Comparison of ENCODE assay signal across 1 cellular context in the genomic region with DNA sequence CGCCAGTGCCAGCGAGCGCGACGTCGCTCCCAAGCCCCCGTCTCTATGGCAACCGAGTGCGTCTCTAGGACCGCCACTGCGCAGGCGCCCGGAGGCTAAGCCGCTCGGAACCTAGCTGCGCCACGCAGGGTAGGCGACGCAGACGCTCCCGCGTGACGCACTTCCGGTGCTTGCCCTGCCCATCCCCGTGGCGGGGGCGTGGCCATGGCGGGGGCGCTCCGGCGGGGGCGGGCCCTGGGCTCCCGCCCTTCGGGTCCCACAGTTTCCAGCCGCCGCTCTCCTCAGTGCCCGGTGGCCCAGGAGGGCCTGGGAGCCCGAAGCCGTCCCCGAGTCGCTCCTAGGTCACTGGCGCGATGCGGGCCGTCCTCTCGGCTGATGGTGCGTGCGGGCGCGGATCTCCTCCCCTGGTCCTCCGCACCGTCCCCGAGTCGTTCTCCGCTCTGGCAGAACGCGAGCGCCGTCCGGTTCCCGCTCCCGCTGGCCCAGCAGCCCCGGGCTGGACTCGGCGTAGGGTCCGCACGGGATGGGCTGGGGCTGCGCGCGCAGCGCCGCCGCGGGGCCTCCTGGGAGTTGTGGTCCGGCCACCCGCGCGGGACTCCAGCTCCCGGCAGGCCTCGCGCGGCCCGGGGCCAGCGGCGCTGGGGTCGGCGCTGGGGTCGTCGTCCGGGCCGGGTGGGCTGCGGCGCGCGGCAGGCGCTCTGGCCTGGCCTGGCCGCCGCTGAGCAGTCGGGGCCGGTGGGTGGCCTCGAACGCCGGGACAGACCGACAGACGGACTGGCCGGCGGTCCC.
TF ChIP-seq lines count a peak whose summit lies in the region.

A gene (plus strand): TSS at position 245 of the 789 bp plus-strand sequence. CDS start 7,953 bp downstream, outside the sequence.

TF ChIP-seq in K562, 482 proteins besides CTCF, POLR2A, EP300 and RAD21 (continued from another document and continues in another):
- TF ChIP-seq, protein P1, sequence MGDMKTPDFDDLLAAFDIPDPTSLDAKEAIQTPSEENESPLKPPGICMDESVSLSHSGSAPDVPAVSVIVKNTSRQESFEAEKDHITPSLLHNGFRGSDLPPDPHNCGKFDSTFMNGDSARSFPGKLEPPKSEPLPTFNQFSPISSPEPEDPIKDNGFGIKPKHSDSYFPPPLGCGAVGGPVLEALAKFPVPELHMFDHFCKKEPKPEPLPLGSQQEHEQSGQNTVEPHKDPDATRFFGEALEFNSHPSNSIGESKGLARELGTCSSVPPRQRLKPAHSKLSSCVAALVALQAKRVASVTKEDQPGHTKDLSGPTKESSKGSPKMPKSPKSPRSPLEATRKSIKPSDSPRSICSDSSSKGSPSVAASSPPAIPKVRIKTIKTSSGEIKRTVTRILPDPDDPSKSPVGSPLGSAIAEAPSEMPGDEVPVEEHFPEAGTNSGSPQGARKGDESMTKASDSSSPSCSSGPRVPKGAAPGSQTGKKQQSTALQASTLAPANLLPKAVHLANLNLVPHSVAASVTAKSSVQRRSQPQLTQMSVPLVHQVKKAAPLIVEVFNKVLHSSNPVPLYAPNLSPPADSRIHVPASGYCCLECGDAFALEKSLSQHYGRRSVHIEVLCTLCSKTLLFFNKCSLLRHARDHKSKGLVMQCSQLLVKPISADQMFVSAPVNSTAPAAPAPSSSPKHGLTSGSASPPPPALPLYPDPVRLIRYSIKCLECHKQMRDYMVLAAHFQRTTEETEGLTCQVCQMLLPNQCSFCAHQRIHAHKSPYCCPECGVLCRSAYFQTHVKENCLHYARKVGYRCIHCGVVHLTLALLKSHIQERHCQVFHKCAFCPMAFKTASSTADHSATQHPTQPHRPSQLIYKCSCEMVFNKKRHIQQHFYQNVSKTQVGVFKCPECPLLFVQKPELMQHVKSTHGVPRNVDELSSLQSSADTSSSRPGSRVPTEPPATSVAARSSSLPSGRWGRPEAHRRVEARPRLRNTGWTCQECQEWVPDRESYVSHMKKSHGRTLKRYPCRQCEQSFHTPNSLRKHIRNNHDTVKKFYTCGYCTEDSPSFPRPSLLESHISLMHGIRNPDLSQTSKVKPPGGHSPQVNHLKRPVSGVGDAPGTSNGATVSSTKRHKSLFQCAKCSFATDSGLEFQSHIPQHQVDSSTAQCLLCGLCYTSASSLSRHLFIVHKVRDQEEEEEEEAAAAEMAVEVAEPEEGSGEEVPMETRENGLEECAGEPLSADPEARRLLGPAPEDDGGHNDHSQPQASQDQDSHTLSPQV (IDR thresholded peaks at IDR 0.05): no peak; the same call in 1 of the 2 replicates
- peak; percentile 86 for TF ChIP-seq FOXP1 (CRISPR knock-in tag; IDR thresholded peaks at IDR 0.05)
- TF ChIP-seq, protein P2, sequence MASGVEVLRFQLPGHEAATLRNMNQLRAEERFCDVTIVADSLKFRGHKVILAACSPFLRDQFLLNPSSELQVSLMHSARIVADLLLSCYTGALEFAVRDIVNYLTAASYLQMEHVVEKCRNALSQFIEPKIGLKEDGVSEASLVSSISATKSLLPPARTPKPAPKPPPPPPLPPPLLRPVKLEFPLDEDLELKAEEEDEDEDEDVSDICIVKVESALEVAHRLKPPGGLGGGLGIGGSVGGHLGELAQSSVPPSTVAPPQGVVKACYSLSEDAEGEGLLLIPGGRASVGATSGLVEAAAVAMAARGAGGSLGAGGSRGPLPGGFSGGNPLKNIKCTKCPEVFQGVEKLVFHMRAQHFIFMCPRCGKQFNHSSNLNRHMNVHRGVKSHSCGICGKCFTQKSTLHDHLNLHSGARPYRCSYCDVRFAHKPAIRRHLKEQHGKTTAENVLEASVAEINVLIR (CRISPR knock-in tag; IDR thresholded peaks at IDR 0.05): peak; percentile 99
- TF ChIP-seq, protein P3, sequence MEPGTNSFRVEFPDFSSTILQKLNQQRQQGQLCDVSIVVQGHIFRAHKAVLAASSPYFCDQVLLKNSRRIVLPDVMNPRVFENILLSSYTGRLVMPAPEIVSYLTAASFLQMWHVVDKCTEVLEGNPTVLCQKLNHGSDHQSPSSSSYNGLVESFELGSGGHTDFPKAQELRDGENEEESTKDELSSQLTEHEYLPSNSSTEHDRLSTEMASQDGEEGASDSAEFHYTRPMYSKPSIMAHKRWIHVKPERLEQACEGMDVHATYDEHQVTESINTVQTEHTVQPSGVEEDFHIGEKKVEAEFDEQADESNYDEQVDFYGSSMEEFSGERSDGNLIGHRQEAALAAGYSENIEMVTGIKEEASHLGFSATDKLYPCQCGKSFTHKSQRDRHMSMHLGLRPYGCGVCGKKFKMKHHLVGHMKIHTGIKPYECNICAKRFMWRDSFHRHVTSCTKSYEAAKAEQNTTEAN (CRISPR knock-in tag; IDR thresholded peaks at IDR 0.05): no peak
- TF ChIP-seq, protein P4, sequence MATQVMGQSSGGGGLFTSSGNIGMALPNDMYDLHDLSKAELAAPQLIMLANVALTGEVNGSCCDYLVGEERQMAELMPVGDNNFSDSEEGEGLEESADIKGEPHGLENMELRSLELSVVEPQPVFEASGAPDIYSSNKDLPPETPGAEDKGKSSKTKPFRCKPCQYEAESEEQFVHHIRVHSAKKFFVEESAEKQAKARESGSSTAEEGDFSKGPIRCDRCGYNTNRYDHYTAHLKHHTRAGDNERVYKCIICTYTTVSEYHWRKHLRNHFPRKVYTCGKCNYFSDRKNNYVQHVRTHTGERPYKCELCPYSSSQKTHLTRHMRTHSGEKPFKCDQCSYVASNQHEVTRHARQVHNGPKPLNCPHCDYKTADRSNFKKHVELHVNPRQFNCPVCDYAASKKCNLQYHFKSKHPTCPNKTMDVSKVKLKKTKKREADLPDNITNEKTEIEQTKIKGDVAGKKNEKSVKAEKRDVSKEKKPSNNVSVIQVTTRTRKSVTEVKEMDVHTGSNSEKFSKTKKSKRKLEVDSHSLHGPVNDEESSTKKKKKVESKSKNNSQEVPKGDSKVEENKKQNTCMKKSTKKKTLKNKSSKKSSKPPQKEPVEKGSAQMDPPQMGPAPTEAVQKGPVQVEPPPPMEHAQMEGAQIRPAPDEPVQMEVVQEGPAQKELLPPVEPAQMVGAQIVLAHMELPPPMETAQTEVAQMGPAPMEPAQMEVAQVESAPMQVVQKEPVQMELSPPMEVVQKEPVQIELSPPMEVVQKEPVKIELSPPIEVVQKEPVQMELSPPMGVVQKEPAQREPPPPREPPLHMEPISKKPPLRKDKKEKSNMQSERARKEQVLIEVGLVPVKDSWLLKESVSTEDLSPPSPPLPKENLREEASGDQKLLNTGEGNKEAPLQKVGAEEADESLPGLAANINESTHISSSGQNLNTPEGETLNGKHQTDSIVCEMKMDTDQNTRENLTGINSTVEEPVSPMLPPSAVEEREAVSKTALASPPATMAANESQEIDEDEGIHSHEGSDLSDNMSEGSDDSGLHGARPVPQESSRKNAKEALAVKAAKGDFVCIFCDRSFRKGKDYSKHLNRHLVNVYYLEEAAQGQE (CRISPR knock-in tag; IDR thresholded peaks at IDR 0.05; ENCODE audit: low read depth): peak; percentile 73
- TF ChIP-seq FOSL1 (tag; conservative IDR thresholded peaks at IDR 0.05): 0 out of 2 replicates have a peak, but pooled peaks have one; percentile 6
- TF ChIP-seq TBL1XR1 (IDR thresholded peaks at IDR 0.05; ENCODE audit: low read length in 2 of 2): peak in 1 of 2 experiments; percentile 95; a peak in 3 of 4 replicates
- TF ChIP-seq MCM7 (IDR thresholded peaks at IDR 0.05): no peak
- no peak for TF ChIP-seq FOXM1 (IDR thresholded peaks at IDR 0.05; ENCODE audit: low read depth)
- TF ChIP-seq FOXM1 (CRISPR knock-in tag; IDR thresholded peaks at IDR 0.05; ENCODE audit: low read depth): peak; percentile 98
- TF ChIP-seq HOXB6 (CRISPR knock-in tag; IDR thresholded peaks at IDR 0.05; ENCODE audit: borderline replicate concordance): no peak
- TF ChIP-seq CBX3 (IDR thresholded peaks at IDR 0.05; ENCODE audit: borderline replicate concordance in 1 of 2, low read length in 2 of 2): 0 out of 3 replicates have a peak, but pooled peaks of 1 of the 2 experiments have one; percentile 18
- 0 out of 2 replicates have a peak, but pooled peaks have one; percentile 57 for TF ChIP-seq CBFB (CRISPR knock-in tag; IDR thresholded peaks at IDR 0.05)
- TF ChIP-seq, protein P5, sequence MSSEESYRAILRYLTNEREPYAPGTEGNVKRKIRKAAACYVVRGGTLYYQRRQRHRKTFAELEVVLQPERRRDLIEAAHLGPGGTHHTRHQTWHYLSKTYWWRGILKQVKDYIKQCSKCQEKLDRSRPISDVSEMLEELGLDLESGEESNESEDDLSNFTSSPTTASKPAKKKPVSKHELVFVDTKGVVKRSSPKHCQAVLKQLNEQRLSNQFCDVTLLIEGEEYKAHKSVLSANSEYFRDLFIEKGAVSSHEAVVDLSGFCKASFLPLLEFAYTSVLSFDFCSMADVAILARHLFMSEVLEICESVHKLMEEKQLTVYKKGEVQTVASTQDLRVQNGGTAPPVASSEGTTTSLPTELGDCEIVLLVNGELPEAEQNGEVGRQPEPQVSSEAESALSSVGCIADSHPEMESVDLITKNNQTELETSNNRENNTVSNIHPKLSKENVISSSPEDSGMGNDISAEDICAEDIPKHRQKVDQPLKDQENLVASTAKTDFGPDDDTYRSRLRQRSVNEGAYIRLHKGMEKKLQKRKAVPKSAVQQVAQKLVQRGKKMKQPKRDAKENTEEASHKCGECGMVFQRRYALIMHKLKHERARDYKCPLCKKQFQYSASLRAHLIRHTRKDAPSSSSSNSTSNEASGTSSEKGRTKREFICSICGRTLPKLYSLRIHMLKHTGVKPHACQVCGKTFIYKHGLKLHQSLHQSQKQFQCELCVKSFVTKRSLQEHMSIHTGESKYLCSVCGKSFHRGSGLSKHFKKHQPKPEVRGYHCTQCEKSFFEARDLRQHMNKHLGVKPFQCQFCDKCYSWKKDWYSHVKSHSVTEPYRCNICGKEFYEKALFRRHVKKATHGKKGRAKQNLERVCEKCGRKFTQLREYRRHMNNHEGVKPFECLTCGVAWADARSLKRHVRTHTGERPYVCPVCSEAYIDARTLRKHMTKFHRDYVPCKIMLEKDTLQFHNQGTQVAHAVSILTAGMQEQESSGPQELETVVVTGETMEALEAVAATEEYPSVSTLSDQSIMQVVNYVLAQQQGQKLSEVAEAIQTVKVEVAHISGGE (CRISPR knock-in tag; IDR thresholded peaks at IDR 0.05): peak in 1 of 3 experiments; percentile 89; a peak in 2 of 6 replicates
- 0 out of 2 replicates have a peak, but pooled peaks have one; percentile 15 for TF ChIP-seq PHB (CRISPR knock-in tag; IDR thresholded peaks at IDR 0.05)
- TF ChIP-seq ZEB2 (IDR thresholded peaks at IDR 0.05): 0 out of 2 replicates have a peak, but pooled peaks have one; percentile 26
- peak; percentile 56 for TF ChIP-seq FUS (optimal IDR thresholded peaks at IDR 0.05; ENCODE audit: low read depth, low read length)
- TF ChIP-seq NR3C1 (CRISPR knock-in tag; IDR thresholded peaks at IDR 0.05): peak; percentile 75; the same call in 1 of the 2 replicates
- peak; percentile 96 for TF ChIP-seq KDM5B (IDR thresholded peaks at IDR 0.05; ENCODE audit: insufficient replicate concordance, low read depth, low read length)
- TF ChIP-seq, protein P6, sequence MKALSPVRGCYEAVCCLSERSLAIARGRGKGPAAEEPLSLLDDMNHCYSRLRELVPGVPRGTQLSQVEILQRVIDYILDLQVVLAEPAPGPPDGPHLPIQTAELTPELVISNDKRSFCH (CRISPR knock-in tag; IDR thresholded peaks at IDR 0.05): no peak
- TF ChIP-seq, protein P6 (tag; IDR thresholded peaks at IDR 0.05): peak; percentile 71; the same call in 1 of the 2 replicates
- peak; percentile 91; the same call in 1 of the 2 replicates for TF ChIP-seq KAT7 (CRISPR knock-in tag; IDR thresholded peaks at IDR 0.05; ENCODE audit: borderline replicate concordance)
- peak; percentile 87 for TF ChIP-seq RFX5 (IDR thresholded peaks at IDR 0.05; ENCODE audit: low read depth, low read length)
- TF ChIP-seq, protein P7, sequence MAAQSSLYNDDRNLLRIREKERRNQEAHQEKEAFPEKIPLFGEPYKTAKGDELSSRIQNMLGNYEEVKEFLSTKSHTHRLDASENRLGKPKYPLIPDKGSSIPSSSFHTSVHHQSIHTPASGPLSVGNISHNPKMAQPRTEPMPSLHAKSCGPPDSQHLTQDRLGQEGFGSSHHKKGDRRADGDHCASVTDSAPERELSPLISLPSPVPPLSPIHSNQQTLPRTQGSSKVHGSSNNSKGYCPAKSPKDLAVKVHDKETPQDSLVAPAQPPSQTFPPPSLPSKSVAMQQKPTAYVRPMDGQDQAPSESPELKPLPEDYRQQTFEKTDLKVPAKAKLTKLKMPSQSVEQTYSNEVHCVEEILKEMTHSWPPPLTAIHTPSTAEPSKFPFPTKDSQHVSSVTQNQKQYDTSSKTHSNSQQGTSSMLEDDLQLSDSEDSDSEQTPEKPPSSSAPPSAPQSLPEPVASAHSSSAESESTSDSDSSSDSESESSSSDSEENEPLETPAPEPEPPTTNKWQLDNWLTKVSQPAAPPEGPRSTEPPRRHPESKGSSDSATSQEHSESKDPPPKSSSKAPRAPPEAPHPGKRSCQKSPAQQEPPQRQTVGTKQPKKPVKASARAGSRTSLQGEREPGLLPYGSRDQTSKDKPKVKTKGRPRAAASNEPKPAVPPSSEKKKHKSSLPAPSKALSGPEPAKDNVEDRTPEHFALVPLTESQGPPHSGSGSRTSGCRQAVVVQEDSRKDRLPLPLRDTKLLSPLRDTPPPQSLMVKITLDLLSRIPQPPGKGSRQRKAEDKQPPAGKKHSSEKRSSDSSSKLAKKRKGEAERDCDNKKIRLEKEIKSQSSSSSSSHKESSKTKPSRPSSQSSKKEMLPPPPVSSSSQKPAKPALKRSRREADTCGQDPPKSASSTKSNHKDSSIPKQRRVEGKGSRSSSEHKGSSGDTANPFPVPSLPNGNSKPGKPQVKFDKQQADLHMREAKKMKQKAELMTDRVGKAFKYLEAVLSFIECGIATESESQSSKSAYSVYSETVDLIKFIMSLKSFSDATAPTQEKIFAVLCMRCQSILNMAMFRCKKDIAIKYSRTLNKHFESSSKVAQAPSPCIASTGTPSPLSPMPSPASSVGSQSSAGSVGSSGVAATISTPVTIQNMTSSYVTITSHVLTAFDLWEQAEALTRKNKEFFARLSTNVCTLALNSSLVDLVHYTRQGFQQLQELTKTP (IDR thresholded peaks at IDR 0.05; ENCODE audit: low read depth in 1 of 2, partially characterized antibody in 2 of 2): peak in 1 of 2 experiments; percentile 87
- no peak for TF ChIP-seq PHTF2 (CRISPR knock-in tag; IDR thresholded peaks at IDR 0.05)
- peak; percentile 3; the same call in 1 of the 2 replicates for TF ChIP-seq LCOR (CRISPR knock-in tag; IDR thresholded peaks at IDR 0.05)
- TF ChIP-seq, protein P8, sequence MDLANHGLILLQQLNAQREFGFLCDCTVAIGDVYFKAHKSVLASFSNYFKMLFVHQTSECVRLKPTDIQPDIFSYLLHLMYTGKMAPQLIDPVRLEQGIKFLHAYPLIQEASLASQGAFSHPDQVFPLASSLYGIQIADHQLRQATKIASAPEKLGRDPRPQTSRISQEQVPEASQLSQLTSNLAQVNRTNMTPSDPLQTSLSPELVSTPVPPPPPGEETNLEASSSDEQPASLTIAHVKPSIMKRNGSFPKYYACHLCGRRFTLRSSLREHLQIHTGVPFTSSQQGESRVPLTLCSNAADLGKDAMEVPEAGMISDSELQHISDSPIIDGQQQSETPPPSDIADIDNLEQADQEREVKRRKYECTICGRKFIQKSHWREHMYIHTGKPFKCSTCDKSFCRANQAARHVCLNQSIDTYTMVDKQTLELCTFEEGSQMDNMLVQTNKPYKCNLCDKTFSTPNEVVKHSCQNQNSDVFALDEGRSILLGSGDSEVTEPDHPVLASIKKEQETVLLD (IDR thresholded peaks at IDR 0.05): peak; percentile 96
- no peak for TF ChIP-seq ZNF324 (CRISPR knock-in tag; IDR thresholded peaks at IDR 0.05)
- peak in 1 of 2 experiments; percentile 2; a peak in 1 of 4 replicates for TF ChIP-seq FOXK2 (conservative IDR thresholded peaks at IDR 0.05 in 1 of 2, IDR thresholded peaks at IDR 0.05 in 1 of 2; ENCODE audit: low read depth in 2 of 2)
- peak; percentile 61; the same call in 1 of the 2 replicates for TF ChIP-seq JUN (IDR thresholded peaks at IDR 0.05; ENCODE audit: borderline replicate concordance, low read depth, low read length)
- TF ChIP-seq JUN (CRISPR knock-in tag; IDR thresholded peaks at IDR 0.05; ENCODE audit: borderline replicate concordance): no peak
- peak; percentile 100 for TF ChIP-seq GABPB1 (CRISPR knock-in tag; IDR thresholded peaks at IDR 0.05)
- no peak for TF ChIP-seq NR4A1 (CRISPR knock-in tag; IDR thresholded peaks at IDR 0.05)
- TF ChIP-seq NR4A1 (tag; IDR thresholded peaks at IDR 0.05): no peak
